Comparison of ENCODE assay signal across 23 cellular contexts in the genomic region with DNA sequence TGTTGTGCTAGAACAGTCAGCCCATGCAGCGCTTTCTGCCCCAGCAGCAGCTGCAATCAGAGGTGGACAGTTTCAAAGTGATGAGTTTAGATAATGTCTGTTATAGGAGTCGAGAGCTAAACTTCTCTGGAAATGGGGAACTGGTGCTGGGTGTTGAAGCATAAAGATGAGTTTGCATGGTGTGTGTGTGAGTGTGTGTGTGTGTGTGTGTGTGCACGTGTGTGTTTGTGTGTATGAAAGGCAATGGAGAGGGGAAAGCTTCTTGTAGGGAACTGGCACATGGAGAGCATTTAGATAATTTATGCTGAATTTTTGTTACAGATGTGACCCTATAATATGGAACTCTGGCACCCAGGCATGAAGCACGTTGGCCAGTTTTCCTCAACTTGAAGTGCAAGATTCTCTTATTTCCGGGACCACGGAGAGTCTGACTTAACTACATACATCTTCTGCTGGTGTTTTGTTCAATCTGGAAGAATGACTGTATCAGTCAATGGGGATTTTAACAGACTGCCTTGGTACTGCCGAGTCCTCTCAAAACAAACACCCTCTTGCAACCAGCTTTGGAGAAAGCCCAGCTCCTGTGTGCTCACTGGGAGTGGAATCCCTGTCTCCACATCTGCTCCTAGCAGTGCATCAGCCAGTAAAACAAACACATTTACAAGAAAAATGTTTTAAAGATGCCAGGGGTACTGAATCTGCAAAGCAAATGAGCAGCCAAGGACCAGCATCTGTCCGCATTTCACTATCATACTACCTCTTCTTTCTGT. TPM values are rescaled to one million over a fixed set of nuclear protein-coding genes. Genes with fewer than 3 reads are reported as not detected.
DNase-seq lines count a peak whose midpoint lies in the region; ATAC-seq and TF ChIP-seq lines count a peak whose summit lies in the region.
"Had no signal": no experiment of that assay in that cellular context is flagged by ENCODE, and none has a peak within 500 bp of the region (broad histone marks: within the 10 kb centered on the region; RNA-seq: fewer than 3 reads in every experiment).

No MANE protein-coding gene starts in this region.

- no peak for ATAC-seq in CD8-positive, alpha-beta T cell
- ATAC-seq: left ventricle myocardium superior had no signal

- H3K4me1 ChIP-seq in CD8-positive, alpha-beta T cell (ENCODE audit: insufficient read depth, low read length): no peaks in the 10 kb centered on the region

- no peaks in the 10 kb centered on the region for H3K27me3 ChIP-seq in CD8-positive, alpha-beta T cell (ENCODE audit: insufficient read depth, low read length)

- intact Hi-C loops in CD8-positive, alpha-beta T cell (cut with DNase I, micrococcal nuclease): no loop called here
- intact Hi-C loops in activated T-helper 1 cell treated with anti-CD3 and anti-CD28 coated beads, Interleukin-12 subunit alpha, Interleukin-12 subunit beta, Interleukin-2, Interleukin-4 antibody, amounts not matched to agents 30 ng/mL and 10 ng/mL and 1 ng/mL, durations not matched to agents 14 hours and 24 hours and 36 hours (cut with micrococcal nuclease): loop anchor here (2.0 kb wide), 1 partner anchor 13 kb away; no protein-coding TSS in a partner anchor

- H3K4me3 Mint-ChIP-seq in CD8-positive, alpha-beta T cell: no peak overlapping the region
- no peak overlapping the region for H3K4me3 Mint-ChIP-seq in activated T-helper 1 cell treated with anti-CD3 and anti-CD28 coated beads, Interleukin-12 subunit alpha, Interleukin-12 subunit beta, Interleukin-2, Interleukin-4 antibody, amounts not matched to agents 30 ng/mL and 10 ng/mL and 1 ng/mL, durations not matched to agents 14 hours and 24 hours and 36 hours
- H3K4me3 Mint-ChIP-seq: naive B cell had no signal

- peaks cover 67% of the 10 kb centered on the region for H3K36me3 Mint-ChIP-seq in CD8-positive, alpha-beta T cell
- peaks cover 65% of the 10 kb centered on the region for H3K36me3 Mint-ChIP-seq in activated T-helper 1 cell treated with anti-CD3 and anti-CD28 coated beads, Interleukin-12 subunit alpha, Interleukin-12 subunit beta, Interleukin-2, Interleukin-4 antibody, amounts not matched to agents 30 ng/mL and 10 ng/mL and 1 ng/mL, durations not matched to agents 14 hours and 24 hours and 36 hours (ENCODE audit: low read depth)
- H3K36me3 Mint-ChIP-seq: naive B cell had no signal

- no peaks in the 10 kb centered on the region for H3K27me3 Mint-ChIP-seq in CD8-positive, alpha-beta T cell (ENCODE audit: low read depth)
- H3K27me3 Mint-ChIP-seq in activated T-helper 1 cell treated with anti-CD3 and anti-CD28 coated beads, Interleukin-12 subunit alpha, Interleukin-12 subunit beta, Interleukin-2, Interleukin-4 antibody, amounts not matched to agents 30 ng/mL and 10 ng/mL and 1 ng/mL, durations not matched to agents 14 hours and 24 hours and 36 hours (ENCODE audit: insufficient read depth): no peaks in the 10 kb centered on the region

- H3K9me3 Mint-ChIP-seq in CD8-positive, alpha-beta T cell: no peaks in the 10 kb centered on the region
- no peaks in the 10 kb centered on the region for H3K9me3 Mint-ChIP-seq in activated T-helper 1 cell treated with anti-CD3 and anti-CD28 coated beads, Interleukin-12 subunit alpha, Interleukin-12 subunit beta, Interleukin-2, Interleukin-4 antibody, amounts not matched to agents 30 ng/mL and 10 ng/mL and 1 ng/mL, durations not matched to agents 14 hours and 24 hours and 36 hours

- peaks cover 46% of the 10 kb centered on the region for H3K36me3 ChIP-seq in CD8-positive, alpha-beta T cell (ENCODE audit: insufficient read depth, low read length)

- DNase-seq in AG20443 (ENCODE audit: low spot score) (peak; percentile 16), globus pallidus (ENCODE audit: low spot score) (peak; percentile 1), T-helper 2 cell (no peak), T1000 (lab: John Stamatoyannopoulos, UW) (no peak)
- DNase-seq in CD8-positive, alpha-beta T cell: no peak
- no peak for DNase-seq in activated T-helper 1 cell treated with anti-CD3 and anti-CD28 coated beads, Interleukin-12 subunit alpha, Interleukin-12 subunit beta, Interleukin-2, Interleukin-4 antibody, amounts not matched to agents 30 ng/mL and 10 ng/mL and 1 ng/mL, durations not matched to agents 14 hours and 24 hours and 36 hours (ENCODE audit: low spot score)
- no peak for DNase-seq in stimulated activated CD8-positive, alpha-beta memory T cell treated with anti-CD3 and anti-CD28 coated beads, Interleukin-4, amount 100 ng/mL, for 48 hours
- DNase-seq: glutamatergic neuron; Kasumi-1; left ventricle myocardium superior; naive B cell; NCI-H146; NCI-H774; stimulated activated CD4-positive, alpha-beta T cell treated with anti-CD3 and anti-CD28 coated beads, Interleukin-1b, Interleukin-23, amount 100 ng/mL, for 48 hours; trophoblast cell had no signal

- H3K4me1 Mint-ChIP-seq in CD8-positive, alpha-beta T cell (ENCODE audit: low read depth): peaks cover 23% of the 10 kb centered on the region
- H3K4me1 Mint-ChIP-seq in activated T-helper 1 cell treated with anti-CD3 and anti-CD28 coated beads, Interleukin-12 subunit alpha, Interleukin-12 subunit beta, Interleukin-2, Interleukin-4 antibody, amounts not matched to agents 30 ng/mL and 10 ng/mL and 1 ng/mL, durations not matched to agents 14 hours and 24 hours and 36 hours (ENCODE audit: low read depth): peaks cover 50% of the 10 kb centered on the region
- H3K4me1 Mint-ChIP-seq: naive B cell had no signal

- POLR2A ChIA-PET in CD8-positive, alpha-beta T cell (lab: Charles Lee): interaction anchor here (1.3 kb wide), 1 partner anchor 8 kb away, joined by 4 read pairs; no protein-coding TSS in a partner anchor

- TF ChIP-seq CTCF in CD8-positive, alpha-beta T cell (IDR thresholded peaks at IDR 0.05): no peak

- H3K27ac ChIP-seq in CD8-positive, alpha-beta T cell (ENCODE audit: low read depth, low read length): no peak overlapping the region
- H3K27ac ChIP-seq: C4-2B, HL-60, RWPE1, SK-N-MC had no signal

- CTCF ChIA-PET in CD8-positive, alpha-beta T cell (lab: Charles Lee): interaction anchor here (0.9 to 1.1 kb wide), 2 partner anchors 10 to 86 kb away, joined by 3 read pairs; no protein-coding TSS in a partner anchor

- peak overlapping the region; percentile 50 for H3K27ac Mint-ChIP-seq in CD8-positive, alpha-beta T cell
- H3K27ac Mint-ChIP-seq in activated T-helper 1 cell treated with anti-CD3 and anti-CD28 coated beads, Interleukin-12 subunit alpha, Interleukin-12 subunit beta, Interleukin-2, Interleukin-4 antibody, amounts not matched to agents 30 ng/mL and 10 ng/mL and 1 ng/mL, durations not matched to agents 14 hours and 24 hours and 36 hours: peak overlapping the region; percentile 62

- H3K9me3 ChIP-seq in CD8-positive, alpha-beta T cell (ENCODE audit: low read length): no peaks in the 10 kb centered on the region

- no peak overlapping the region for H3K4me3 ChIP-seq in CD8-positive, alpha-beta T cell (ENCODE audit: low read depth, low read length)
- H3K4me3 ChIP-seq: SK-N-MC, smooth muscle cell had no signal

RNA-seq across cellular contexts. Expression of gene ICOS, which starts 22.9 kb away (rescaled TPM):
- total RNA-seq in CD8-positive, alpha-beta T cell: 10 to 100 TPM; 50.4 to 52.5 TPM
- total RNA-seq in activated T-helper 1 cell treated with anti-CD3 and anti-CD28 coated beads, Interleukin-12 subunit alpha, Interleukin-12 subunit beta, Interleukin-2, Interleukin-4 antibody, amounts not matched to agents 30 ng/mL and 10 ng/mL and 1 ng/mL, durations not matched to agents 14 hours and 24 hours and 36 hours: 143 and 150 TPM in 2 replicates
- total RNA-seq: cerebellum, endothelial cell of umbilical vein, left ventricle myocardium superior, renal cortical epithelial cell, smooth muscle cell had no signal

Comparison
In these comparisons a context has a peak if more than half of its experiments do, and no peak if none do; other contexts are left out.
1. DNase-seq: peak in AG20443 (single experiment) and globus pallidus (single experiment); none in CD8-positive, alpha-beta T cell (0 of 7), activated T-helper 1 cell treated with anti-CD3 and anti-CD28 coated beads, Interleukin-12 subunit alpha, Interleukin-12 subunit beta, Interleukin-2, Interleukin-4 antibody, amounts not matched to agents 30 ng/mL and 10 ng/mL and 1 ng/mL, durations not matched to agents 14 hours and 24 hours and 36 hours (single experiment), T-helper 2 cell (0 of 5), T1000 (single experiment) and stimulated activated CD8-positive, alpha-beta memory T cell treated with anti-CD3 and anti-CD28 coated beads, Interleukin-4, amount 100 ng/mL, for 48 hours (single experiment).